Comparison of ENCODE assay signal across 10 cellular contexts in the genomic region with DNA sequence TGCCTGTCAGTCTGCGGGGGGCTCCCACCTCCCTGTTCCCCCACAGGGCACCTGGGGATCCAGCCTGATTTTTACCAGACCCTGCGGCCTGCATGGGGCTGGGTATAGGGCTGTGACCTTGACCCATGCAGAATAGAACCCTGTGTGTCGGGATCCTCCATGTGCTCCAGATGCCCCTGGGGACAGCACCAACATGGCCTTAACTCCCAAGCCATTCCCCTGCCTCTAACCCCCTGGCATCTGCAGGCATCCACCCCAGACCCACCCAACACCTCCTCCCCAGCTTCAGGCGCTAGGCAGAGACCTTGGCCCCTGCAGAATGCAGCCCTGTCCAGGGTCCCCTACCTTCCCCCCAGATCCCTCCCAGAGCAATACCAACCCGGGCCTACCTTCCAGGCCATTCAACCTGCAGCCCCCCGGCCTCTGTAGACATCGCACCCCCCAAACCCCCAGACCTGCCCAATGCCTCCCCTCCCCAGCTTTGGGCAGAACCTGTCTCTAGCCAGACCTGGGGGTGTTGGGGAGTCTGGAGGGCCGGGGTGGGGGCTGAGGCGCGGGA. TPM values are rescaled to one million over a fixed set of nuclear protein-coding genes. Genes with fewer than 3 reads are reported as not detected.
DNase-seq lines count a peak whose midpoint lies in the region; ATAC-seq, FAIRE-seq and TF ChIP-seq lines count a peak whose summit lies in the region.
"Had no signal": no experiment of that assay in that cellular context is flagged by ENCODE, and none has a peak within 500 bp of the region (broad histone marks: within the 10 kb centered on the region; RNA-seq: fewer than 3 reads in every experiment).

No MANE protein-coding gene starts in this region.

- H3K27ac ChIP-seq in kidney (ENCODE audit: low read depth in 2 of 2, low read length in 2 of 2) = peak overlapping the region; percentile 48 to 67

- H3K4me1 Mint-ChIP-seq in T-helper 17 cell = peaks cover 17% of the 10 kb centered on the region

- FAIRE-seq in kidney (lab: Jason Lieb, UNC) = no peak

- no peak for TF ChIP-seq CTCF in kidney (IDR thresholded peaks at IDR 0.05; ENCODE audit: borderline replicate concordance, extremely low read depth, insufficient read depth)

- peak overlapping the region in 1 of 2 donors; percentile 8 for H3K9ac ChIP-seq in kidney (ENCODE audit: low read length in 2 of 2)
- peak overlapping the region; percentile 49 for H3K9ac ChIP-seq in skeletal muscle satellite cell (ENCODE audit: low read depth, low read length)

- H3K27me3 ChIP-seq in skeletal muscle satellite cell (ENCODE audit: control insufficient read depth, insufficient read depth, low read length) = peaks cover 21% of the 10 kb centered on the region

- no peak for DNase-seq in T-helper 17 cell
- peak; percentile 53 for DNase-seq in kidney
- DNase-seq in midbrain (lab: John Stamatoyannopoulos, UW) = no peak
- no peak for DNase-seq in DMS79 (lab: John Stamatoyannopoulos, UW)
- no peak for DNase-seq in stimulated activated CD4-positive, alpha-beta T cell treated with anti-CD3 and anti-CD28 coated beads, Interleukin-4, amount 100 ng/mL, for 4 hours

- ATAC-seq in GM18867 (IDR thresholded peaks at IDR 0.05; ENCODE audit: unreplicated experiment) (peak; percentile 10), T-helper 17 cell (peak; percentile 27), HG03139 (IDR thresholded peaks at IDR 0.05; ENCODE audit: unreplicated experiment) (no peak)

- no peak overlapping the region for H3K4me3 Mint-ChIP-seq in T-helper 17 cell
- H3K4me3 Mint-ChIP-seq: activated naive CD8-positive, alpha-beta T cell treated with anti-CD3 and anti-CD28 coated beads for 36 hours had no signal

- no peaks in the 10 kb centered on the region for H3K9me3 ChIP-seq in T-helper 17 cell (ENCODE audit: control insufficient read depth, low read length, poor library complexity, severe bottlenecking)
- H3K9me3 ChIP-seq in kidney (ENCODE audit: control insufficient read depth in 1 of 2, low read length in 2 of 2) = no peaks in the 10 kb centered on the region
- no peaks in the 10 kb centered on the region for H3K9me3 ChIP-seq in skeletal muscle satellite cell (replicated peaks; ENCODE audit: low read length)

- peak overlapping the region; percentile 70 for H3K4me2 ChIP-seq in skeletal muscle satellite cell (ENCODE audit: low read length)

- peaks cover 0 to 5% of the 10 kb centered on the region in 2 donors for H3K4me1 ChIP-seq in kidney (ENCODE audit: control insufficient read depth in 1 of 2, insufficient read depth in 1 of 2, low read depth in 1 of 2, low read length in 2 of 2)
- peaks cover 47% of the 10 kb centered on the region for H3K4me1 ChIP-seq in skeletal muscle satellite cell (ENCODE audit: control insufficient read depth, insufficient read depth, low read length)

- peaks cover 4% of the 10 kb centered on the region for H3K36me3 Mint-ChIP-seq in T-helper 17 cell (ENCODE audit: low read depth)
- H3K36me3 Mint-ChIP-seq: activated naive CD8-positive, alpha-beta T cell treated with anti-CD3 and anti-CD28 coated beads for 36 hours; CD8-positive, alpha-beta memory T cell had no signal

- H3K4me3 ChIP-seq in kidney (ENCODE audit: low read length in 2 of 2) = no peak overlapping the region
- no peak overlapping the region for H3K4me3 ChIP-seq in skeletal muscle satellite cell (ENCODE audit: low read length)

- H3K27me3 Mint-ChIP-seq in T-helper 17 cell = peaks cover 72% of the 10 kb centered on the region

- H3K27ac Mint-ChIP-seq in T-helper 17 cell = peak overlapping the region; percentile 24
- H3K27ac Mint-ChIP-seq: activated naive CD8-positive, alpha-beta T cell treated with anti-CD3 and anti-CD28 coated beads for 36 hours had no signal

- intact Hi-C loops in kidney (cut with DNase I) = no loop called here

- no peaks in the 10 kb centered on the region for H3K36me3 ChIP-seq in kidney (ENCODE audit: control insufficient read depth in 1 of 2, insufficient read depth in 2 of 2, low read length in 2 of 2)
- H3K36me3 ChIP-seq in skeletal muscle satellite cell (ENCODE audit: insufficient read depth, low read length) = no peaks in the 10 kb centered on the region

RNA-seq across cellular contexts. Expression of a gene that starts 0.8 kb away (rescaled TPM):
- total RNA-seq in T-helper 17 cell (not detected), kidney (44.8 TPM)
- 14.9 TPM for polyA plus RNA-seq in kidney (ENCODE audit: insufficient read depth, low read depth, low replicate concordance)
- 4.6 and 58.8 TPM in 2 replicates for total RNA-seq in skeletal muscle satellite cell (2012; rRNA removed)
- total RNA-seq: activated naive CD8-positive, alpha-beta T cell treated with anti-CD3 and anti-CD28 coated beads for 36 hours; CD8-positive, alpha-beta memory T cell had no signal
- polyA plus RNA-seq: CD8-positive, alpha-beta memory T cell had no signal

RNA-seq across cellular contexts. Expression of a gene that starts 56.4 kb away (rescaled TPM):
- total RNA-seq in T-helper 17 cell (10 to 100 TPM; 11.7 to 13.2 TPM), kidney (23.8 TPM)
- 9.1 TPM for polyA plus RNA-seq in kidney (ENCODE audit: insufficient read depth, low read depth, low replicate concordance)
- total RNA-seq in skeletal muscle satellite cell (2012; rRNA removed) = 51.3 and 54.0 TPM in 2 replicates

Comparison
In these comparisons a context has a peak if more than half of its experiments do, and no peak if none do; other contexts are left out.
1. RNA of a gene that starts 0.8 kb away (total RNA-seq): 44.8 TPM in kidney (single experiment); not detected in T-helper 17 cell; every median in the first group is over 10 times any median in the second.